ENCODE assay signal across 12 cellular contexts in genomic region chr9:36164989-36165388, GRCh38. TPM values are rescaled to one million over a fixed set of nuclear protein-coding genes. Genes with fewer than 3 reads are reported as not detected.
DNase-seq lines count a peak whose midpoint lies in the region; ATAC-seq and TF ChIP-seq lines count a peak whose summit lies in the region.
"Had no signal": no experiment of that assay in that cellular context is flagged by ENCODE, and none has a peak within 500 bp of the region (broad histone marks: within the 10 kb centered on the region; RNA-seq: fewer than 3 reads in every experiment).

No MANE protein-coding gene starts in this region.

- no peaks in the 10 kb centered on the region for H3K9me3 ChIP-seq in CD8-positive, alpha-beta memory T cell (ENCODE audit: low read length)
- no peaks in the 10 kb centered on the region for H3K9me3 ChIP-seq in Karpas-422 (ENCODE audit: low read length)
- no peaks in the 10 kb centered on the region for H3K9me3 ChIP-seq in gastroesophageal sphincter
- no peaks in the 10 kb centered on the region for H3K9me3 ChIP-seq in sigmoid colon

- WGBS in gastroesophageal sphincter (ENCODE audit: low coverage in 1 of 2), 2 donors: 56 to 80% methylated on average over 1 of the region's 3 CpGs
- 54 to 81% methylated on average over 3 of the region's 3 CpGs for WGBS in sigmoid colon, 2 donors

- no peak for ATAC-seq in gastroesophageal sphincter
- ATAC-seq: HCT116 had no signal

- no peak overlapping the region for H3K9ac ChIP-seq in Karpas-422 (ENCODE audit: low read length)

- TF ChIP-seq POLR2A in gastroesophageal sphincter (IDR thresholded peaks at IDR 0.05) (no peak), sigmoid colon (IDR thresholded peaks at IDR 0.05) (no peak)

- peak overlapping the region in 4 of 8 donors; percentile 12 to 82 (median 58) for H3K27ac Mint-ChIP-seq in CD8-positive, alpha-beta memory T cell

- no peak overlapping the region for H2AFZ ChIP-seq in Karpas-422 (ENCODE audit: low read length)

- peaks cover 0 to 27% (median 8%) of the 10 kb centered on the region in 3 donors for H3K36me3 Mint-ChIP-seq in CD8-positive, alpha-beta memory T cell

- H3K4me3 Mint-ChIP-seq in CD8-positive, alpha-beta memory T cell: peak overlapping the region in 5 of 7 donors; percentile 41 to 69 (median 49)

- H3K27me3 ChIP-seq in CD8-positive, alpha-beta memory T cell (ENCODE audit: insufficient read depth, low read length, poor library complexity, severe bottlenecking): no peaks in the 10 kb centered on the region
- H3K27me3 ChIP-seq in Karpas-422 (ENCODE audit: low read length) (no peaks in the 10 kb centered on the region), gastroesophageal sphincter (no peaks in the 10 kb centered on the region), sigmoid colon (no peaks in the 10 kb centered on the region)

- TF ChIP-seq CTCF in gastroesophageal sphincter (IDR thresholded peaks at IDR 0.05) (no peak), sigmoid colon (IDR thresholded peaks at IDR 0.05) (no peak), GM20000 (IDR thresholded peaks at IDR 0.05; ENCODE audit: extremely low read depth, missing control alignments) (no peak)

- TF ChIP-seq EP300 in gastroesophageal sphincter (IDR thresholded peaks at IDR 0.05) (no peak), sigmoid colon (IDR thresholded peaks at IDR 0.05) (no peak)

- H3K27me3 Mint-ChIP-seq in CD8-positive, alpha-beta memory T cell: peaks cover 0 to 5% of the 10 kb centered on the region in 2 donors

- H3K27ac ChIP-seq in CD8-positive, alpha-beta memory T cell (ENCODE audit: low read depth, low read length): no peak overlapping the region
- H3K27ac ChIP-seq in Karpas-422 (ENCODE audit: low read length) (no peak overlapping the region), gastroesophageal sphincter (peak overlapping the region in 3 of 4 donors; percentile 84 to 90 (median 85)), sigmoid colon (peak overlapping the region; percentile 83 to 99 (median 86))

- no peak overlapping the region for H3K4me3 ChIP-seq in CD8-positive, alpha-beta memory T cell (ENCODE audit: low read length)
- no peak overlapping the region for H3K4me3 ChIP-seq in Karpas-422 (ENCODE audit: low read length)
- no peak overlapping the region for H3K4me3 ChIP-seq in gastroesophageal sphincter
- no peak overlapping the region for H3K4me3 ChIP-seq in sigmoid colon

- H3K36me3 ChIP-seq in CD8-positive, alpha-beta memory T cell (ENCODE audit: insufficient read depth, low read length): no peaks in the 10 kb centered on the region
- H3K36me3 ChIP-seq in Karpas-422 (ENCODE audit: insufficient read depth, low read length) (no peaks in the 10 kb centered on the region), gastroesophageal sphincter (no peaks in the 10 kb centered on the region), sigmoid colon (no peaks in the 10 kb centered on the region)

- DNase-seq in CD8-positive, alpha-beta memory T cell: no peak
- DNase-seq in Karpas-422: peak; percentile 40
- DNase-seq in sigmoid colon: no peak
- DNase-seq in GM20000 (ENCODE audit: low spot score): no peak
- no peak for DNase-seq in occipital lobe (lab: John Stamatoyannopoulos, UW)
- DNase-seq in hepatic stellate cell (ENCODE audit: low spot score): no peak
- DNase-seq: hypothalamus; NCI-H1694; stimulated activated CD4-positive, alpha-beta T cell treated with anti-CD3 and anti-CD28 coated beads, Interleukin-12 subunit alpha, Interleukin-12 subunit beta, amount 100 ng/mL, for 4 hours had no signal

- POLR2A ChIA-PET in CD8-positive, alpha-beta memory T cell (lab: Charles Lee): no interaction called here

- no peaks in the 10 kb centered on the region for H3K9me2 ChIP-seq in Karpas-422 (replicated peaks; ENCODE audit: insufficient read depth, low read length)

- CTCF ChIA-PET in CD8-positive, alpha-beta memory T cell (lab: Charles Lee): interaction anchor here (1.6 to 14.4 kb wide), 7 partner anchors 10 to 157 kb away, joined by 6 to 278 read pairs (median 28); partner anchors contain the start of gene GLIPR2

- intact Hi-C loops in sigmoid colon (cut with DNase I): no loop called here

- H3K9me3 Mint-ChIP-seq in CD8-positive, alpha-beta memory T cell: no peaks in the 10 kb centered on the region
- H3K9me3 Mint-ChIP-seq: IgD-negative memory B cell had no signal

- H3K4me2 ChIP-seq in Karpas-422 (ENCODE audit: low read depth, low read length, poor library complexity, severe bottlenecking): no peak overlapping the region

- H3K79me2 ChIP-seq in Karpas-422 (ENCODE audit: low read length): no peaks in the 10 kb centered on the region

- peaks cover 6 to 21% (median 19%) of the 10 kb centered on the region in 3 donors for H3K4me1 Mint-ChIP-seq in CD8-positive, alpha-beta memory T cell

- no peaks in the 10 kb centered on the region for H4K20me1 ChIP-seq in Karpas-422 (ENCODE audit: insufficient read depth, low read depth, low read length)

- H3K4me1 ChIP-seq in CD8-positive, alpha-beta memory T cell (ENCODE audit: insufficient read depth, low read length): no peaks in the 10 kb centered on the region
- H3K4me1 ChIP-seq in Karpas-422 (ENCODE audit: low read length) (peaks cover 7% of the 10 kb centered on the region), gastroesophageal sphincter (peaks cover 5 to 67% (median 19%) of the 10 kb centered on the region in 3 donors), sigmoid colon (peaks cover 0 to 68% (median 57%) of the 10 kb centered on the region in 4 donors)

RNA-seq across cellular contexts. Expression of gene CCIN, which starts 4.2 kb away (rescaled TPM):
- not detected for total RNA-seq in CD8-positive, alpha-beta memory T cell
- 0.14 TPM for polyA plus RNA-seq in CD8-positive, alpha-beta memory T cell
- not detected in 2 replicates for total RNA-seq in Karpas-422 (2014; rRNA removed; shearing (Covaris generic); ENCODE audit: low replicate concordance)
- total RNA-seq in gastroesophageal sphincter: 1 to 10 TPM in 2 of 4 donors, under 1 TPM in 1, not detected in 1; 0.31 to 1.7 (median 1.5) TPM
- 1 to 10 TPM in 1 of 4 donors, under 1 TPM in 2, not detected in 1; 0.71 to 2.5 (median 0.95) TPM for total RNA-seq in sigmoid colon
- under 1 TPM in 1 of 3 donors, not detected in 2; 0.07 TPM for polyA plus RNA-seq in sigmoid colon
- not detected for total RNA-seq in occipital lobe

RNA-seq across cellular contexts. Expression of gene CLTA, which starts 25.7 kb away (rescaled TPM):
- total RNA-seq in CD8-positive, alpha-beta memory T cell: 100 to 1,000 TPM; 185 to 186 TPM
- polyA plus RNA-seq in CD8-positive, alpha-beta memory T cell: 77.6 TPM
- 147 and 172 TPM in 2 replicates for total RNA-seq in Karpas-422 (2014; rRNA removed; shearing (Covaris generic); ENCODE audit: low replicate concordance)
- 100 to 1,000 TPM; 136 to 195 (median 158) TPM for total RNA-seq in gastroesophageal sphincter
- 100 to 1,000 TPM; 151 to 176 (median 169) TPM for total RNA-seq in sigmoid colon
- polyA plus RNA-seq in sigmoid colon: 100 to 1,000 TPM; 293 to 299 (median 295) TPM
- 116 TPM for total RNA-seq in occipital lobe

RNA-seq across cellular contexts. Expression of gene GLIPR2, which starts 28.5 kb away (rescaled TPM):
- 10 to 100 TPM; 17.1 to 17.5 TPM for total RNA-seq in CD8-positive, alpha-beta memory T cell
- polyA plus RNA-seq in CD8-positive, alpha-beta memory T cell: 139 TPM
- 0.51 and 0.75 TPM in 2 replicates for total RNA-seq in Karpas-422 (2014; rRNA removed; shearing (Covaris generic); ENCODE audit: low replicate concordance)
- total RNA-seq in gastroesophageal sphincter: 10 to 100 TPM; 52.8 to 76.8 (median 59.8) TPM
- total RNA-seq in sigmoid colon: 10 to 100 TPM; 57.3 to 90.6 (median 77.6) TPM
- 10 to 100 TPM; 29.8 to 42.0 (median 32.5) TPM for polyA plus RNA-seq in sigmoid colon
- total RNA-seq in occipital lobe: 9.2 TPM

Comparison
In these comparisons a context has a peak if more than half of its experiments do, and no peak if none do; other contexts are left out.
1. H3K27ac ChIP-seq: peak in gastroesophageal sphincter (3 of 4) and sigmoid colon (4 of 4); none in CD8-positive, alpha-beta memory T cell (single experiment) and Karpas-422 (single experiment).